In genomic region chr1:145926706-145927072, GRCh38 we compare ENCODE assay signal across 8 cellular contexts. TPM values are rescaled to one million over a fixed set of nuclear protein-coding genes. Genes with fewer than 3 reads are reported as not detected.
A peak's percentile ranks its signal among the peaks of the same experiment; 100 is the strongest.
DNase-seq lines count a peak whose midpoint lies in the region; ATAC-seq and TF ChIP-seq lines count a peak whose summit lies in the region.

No MANE protein-coding gene starts in this region.

- TF ChIP-seq CTCF in heart right ventricle (IDR thresholded peaks at IDR 0.05) = no peak
- no peak for TF ChIP-seq CTCF in fibroblast of the aortic adventitia (IDR thresholded peaks at IDR 0.05; ENCODE audit: insufficient read depth, low read length)

- 2 to 4% methylated on average over 18 of the region's 18 CpGs for WGBS in heart right ventricle, 2 donors

- H3K4me3 ChIP-seq in heart right ventricle (peak overlapping the region; percentile 54 to 82 (median 72)), fibroblast of the aortic adventitia (ENCODE audit: low read depth, low read length) (peak overlapping the region; percentile 93)

- no peaks in the 10 kb centered on the region for H3K27me3 ChIP-seq in heart right ventricle

- no peak for DNase-seq in heart right ventricle
- no peak for DNase-seq in cardiac septum (ENCODE audit: low spot score)
- peak; percentile 38 to 49 for DNase-seq in activated CD4-positive, alpha-beta T cell treated with anti-CD3 and anti-CD28 coated beads for 4 hours
- no peak for DNase-seq in fibroblast of the aortic adventitia (ENCODE audit: low read depth)
- peak; percentile 45 to 50 (median 48) for DNase-seq in stimulated activated CD4-positive, alpha-beta T cell treated with anti-CD3 and anti-CD28 coated beads, Interleukin-12 subunit alpha, Interleukin-12 subunit beta, amount 100 ng/mL, for 48 hours (ENCODE audit: low read depth in 2 of 3, low spot score in 1 of 3)
- DNase-seq in HPDE6-E6E7 (ENCODE audit: extremely low spot score) = no peak
- no peak for DNase-seq in NCI-H146 (lab: John Stamatoyannopoulos, UW)
- no peak for DNase-seq in GM19238 (ENCODE audit: insufficient read length, low spot score)

- ATAC-seq in heart right ventricle = peak in 4 of 8 donors; percentile 1 to 10 (median 2)

- H3K36me3 ChIP-seq in heart right ventricle = peaks cover 0 to 49% (median 18%) of the 10 kb centered on the region in 9 donors

- no peaks in the 10 kb centered on the region for H3K9me3 ChIP-seq in heart right ventricle

- H3K27ac ChIP-seq in heart right ventricle = peak overlapping the region; percentile 58 to 98 (median 94)

- intact Hi-C loops in heart right ventricle (cut with DNase I) (loop anchor here in 6 of 10 donors (1.0 to 5.0 kb wide), 4 partner anchors 30 to 36 kb away; partner anchors contain the start of genes ANKRD34A (in 3 of the 6) and POLR3GL (in 3 of the 6)), cardiac septum (cut with DNase I) (loop anchor here (2.0 kb wide), 2 partner anchors 38 to 78 kb away; partner anchors contain the start of genes ANKRD34A and POLR3GL)

- peaks cover 6 to 20% (median 17%) of the 10 kb centered on the region in 9 donors for H3K4me1 ChIP-seq in heart right ventricle

RNA-seq across cellular contexts. Expression of gene RBM8A, which starts 0.6 kb away (rescaled TPM):
- total RNA-seq in heart right ventricle = 10 to 100 TPM; 55.5 to 90.5 (median 67.4) TPM
- 100 to 1,000 TPM in 1 of 2 donors, 10 to 100 TPM in 1; 34.5 to 151 TPM for polyA plus RNA-seq in heart right ventricle
- total RNA-seq in cardiac septum = 74.2 TPM
- 111 and 583 TPM in 2 replicates for total RNA-seq in fibroblast of the aortic adventitia (ENCODE audit: low replicate concordance)

RNA-seq across cellular contexts. Expression of gene PEX11B, which starts 8.2 kb away (rescaled TPM):
- total RNA-seq in heart right ventricle (10 to 100 TPM; 20.4 to 26.3 (median 23.0) TPM), cardiac septum (17.4 TPM), fibroblast of the aortic adventitia (ENCODE audit: low replicate concordance) (26.8 and 33.4 TPM in 2 replicates)
- polyA plus RNA-seq in heart right ventricle = 10 to 100 TPM; 17.7 to 24.5 TPM

RNA-seq across cellular contexts. Expression of gene ITGA10, which starts 16.8 kb away (rescaled TPM):
- 1 to 10 TPM; 1.1 to 3.2 (median 1.6) TPM for total RNA-seq in heart right ventricle
- polyA plus RNA-seq in heart right ventricle = 1 to 10 TPM; 1.9 to 4.2 TPM
- 3.8 TPM for total RNA-seq in cardiac septum
- 2.0 and 28.3 TPM in 2 replicates for total RNA-seq in fibroblast of the aortic adventitia (ENCODE audit: low replicate concordance)

RNA-seq across cellular contexts. Expression of gene LIX1L, which starts 31.1 kb away (rescaled TPM):
- total RNA-seq in heart right ventricle = 10 to 100 TPM; 21.2 to 30.0 (median 24.5) TPM
- 1 to 10 TPM; 7.1 to 9.4 TPM for polyA plus RNA-seq in heart right ventricle
- 25.6 TPM for total RNA-seq in cardiac septum
- total RNA-seq in fibroblast of the aortic adventitia (ENCODE audit: low replicate concordance) = 50.8 and 73.3 TPM in 2 replicates

RNA-seq across cellular contexts. Expression of gene ANKRD34A, which starts 37.7 kb away (rescaled TPM):
- total RNA-seq in heart right ventricle (1 to 10 TPM in 6 of 10 donors, under 1 TPM in 4; 0.66 to 1.5 (median 1.0) TPM), cardiac septum (2.9 TPM), fibroblast of the aortic adventitia (ENCODE audit: low replicate concordance) (0.65 and 0.99 TPM in 2 replicates)
- polyA plus RNA-seq in heart right ventricle = 1 to 10 TPM in 1 of 2 donors, under 1 TPM in 1; 0.88 to 1.7 TPM

Comparison
In these comparisons a context has a peak if more than half of its experiments do, and no peak if none do; other contexts are left out.
1. DNase-seq: peak in activated CD4-positive, alpha-beta T cell treated with anti-CD3 and anti-CD28 coated beads for 4 hours (2 of 2) and stimulated activated CD4-positive, alpha-beta T cell treated with anti-CD3 and anti-CD28 coated beads, Interleukin-12 subunit alpha, Interleukin-12 subunit beta, amount 100 ng/mL, for 48 hours (3 of 3); none in heart right ventricle (0 of 2), cardiac septum (single experiment), fibroblast of the aortic adventitia (single experiment), HPDE6-E6E7 (single experiment), NCI-H146 (single experiment) and GM19238 (single experiment).